Comparison of ENCODE assay signal across 1 cellular context in genomic region chr14:24252289-24253124, GRCh38.
TF ChIP-seq lines count a peak whose summit lies in the region.

No MANE protein-coding gene starts in this region.

TF ChIP-seq in HepG2, 621 proteins besides CTCF, POLR2A, EP300 and RAD21 (continued from another document and continues in another):
- TF ChIP-seq AHDC1 (CRISPR knock-in tag; IDR thresholded peaks at IDR 0.05; ENCODE audit: borderline replicate concordance) (no peak), HOXA5 (CRISPR knock-in tag; IDR thresholded peaks at IDR 0.05) (peak; percentile 77), ZNF343 (CRISPR knock-in tag; IDR thresholded peaks at IDR 0.05) (no peak), ZNF773 (CRISPR knock-in tag; IDR thresholded peaks at IDR 0.05; ENCODE audit: borderline replicate concordance) (no peak), REST (IDR thresholded peaks at IDR 0.05; ENCODE audit: borderline replicate concordance in 1 of 2, low read depth in 1 of 2, low read length in 2 of 2) (no peak; a peak in 1 of 4 replicates), PAF1 (CRISPR knock-in tag; IDR thresholded peaks at IDR 0.05) (no peak), EZH2 (conservative IDR thresholded peaks at IDR 0.05; ENCODE audit: low read depth, low read length) (no peak), ZBTB25 (CRISPR knock-in tag; IDR thresholded peaks at IDR 0.05) (peak; percentile 65; the same call in 1 of the 2 replicates), RNF2 (conservative IDR thresholded peaks at IDR 0.05; ENCODE audit: low read depth) (0 out of 2 replicates have a peak, but pooled peaks have one; percentile 52), RBFOX2 (IDR thresholded peaks at IDR 0.05; ENCODE audit: low read depth, low read length) (no peak), MBNL3 (CRISPR knock-in tag; conservative IDR thresholded peaks at IDR 0.05) (0 out of 2 replicates have a peak, but pooled peaks have one; percentile 27), DRAP1 (CRISPR knock-in tag; IDR thresholded peaks at IDR 0.05) (peak; percentile 48; the same call in 1 of the 2 replicates), U2AF1 (optimal IDR thresholded peaks at IDR 0.05; ENCODE audit: low read depth, low read length) (no peak), TMF1 (CRISPR knock-in tag; IDR thresholded peaks at IDR 0.05; ENCODE audit: low read depth) (peak; percentile 24; the same call in 1 of the 2 replicates), ZNF703 (CRISPR knock-in tag; IDR thresholded peaks at IDR 0.05; ENCODE audit: borderline replicate concordance) (no peak), ONECUT2 (CRISPR knock-in tag; IDR thresholded peaks at IDR 0.05) (no peak), ZNF124 (CRISPR knock-in tag; IDR thresholded peaks at IDR 0.05) (no peak), KDM3A (CRISPR knock-in tag; IDR thresholded peaks at IDR 0.05; ENCODE audit: low read depth) (peak; percentile 65; the same call in 1 of the 2 replicates), ZFP41 (CRISPR knock-in tag; IDR thresholded peaks at IDR 0.05; ENCODE audit: borderline replicate concordance) (0 out of 2 replicates have a peak, but pooled peaks have one; percentile 50), JARID2 (CRISPR knock-in tag; IDR thresholded peaks at IDR 0.05; ENCODE audit: insufficient replicate concordance) (no peak), BRCA1 (CRISPR knock-in tag; IDR thresholded peaks at IDR 0.05) (no peak), ATRX (CRISPR knock-in tag; IDR thresholded peaks at IDR 0.05; ENCODE audit: borderline replicate concordance) (no peak), ZNF598 (CRISPR knock-in tag; IDR thresholded peaks at IDR 0.05; ENCODE audit: borderline replicate concordance) (peak; percentile 70; the same call in 1 of the 2 replicates), AGO2 (optimal IDR thresholded peaks at IDR 0.05; ENCODE audit: low read depth, low read length) (no peak), THAP7 (CRISPR knock-in tag; IDR thresholded peaks at IDR 0.05) (no peak), ZNF550 (CRISPR knock-in tag; IDR thresholded peaks at IDR 0.05; ENCODE audit: borderline replicate concordance) (peak; percentile 96; the same call in 1 of the 2 replicates), TFAP4 (IDR thresholded peaks at IDR 0.05; ENCODE audit: borderline replicate concordance, low read depth) (no peak), NFE2L2 (IDR thresholded peaks at IDR 0.05; ENCODE audit: low read length) (no peak), ZNF460 (CRISPR knock-in tag; IDR thresholded peaks at IDR 0.05; ENCODE audit: borderline replicate concordance) (no peak), SALL2 (CRISPR knock-in tag; IDR thresholded peaks at IDR 0.05) (no peak), SMARCE1 (IDR thresholded peaks at IDR 0.05; ENCODE audit: borderline replicate concordance) (no peak; the same call in 1 of the 2 replicates), ZNF883 (CRISPR knock-in tag; IDR thresholded peaks at IDR 0.05; ENCODE audit: not compliant biosample characterization) (peak; percentile 17), HNRNPL (IDR thresholded peaks at IDR 0.05; ENCODE audit: low read depth, low read length) (no peak), SUZ12 (IDR thresholded peaks at IDR 0.05; ENCODE audit: low read depth, low read length) (no peak), E2F1 (CRISPR knock-in tag; IDR thresholded peaks at IDR 0.05) (no peak), ZNF10 (CRISPR knock-in tag; IDR thresholded peaks at IDR 0.05; ENCODE audit: borderline replicate concordance, low read depth) (no peak), PHF21A (CRISPR knock-in tag; IDR thresholded peaks at IDR 0.05) (no peak), HIVEP1 (CRISPR knock-in tag; IDR thresholded peaks at IDR 0.05) (peak; percentile 85), ZNF362 (CRISPR knock-in tag; IDR thresholded peaks at IDR 0.05; ENCODE audit: borderline replicate concordance) (peak; percentile 10; the same call in 1 of the 2 replicates), SNAPC4 (CRISPR knock-in tag; IDR thresholded peaks at IDR 0.05) (no peak), MEIS2 (CRISPR knock-in tag; IDR thresholded peaks at IDR 0.05) (peak; percentile 71), ZC3H4 (CRISPR knock-in tag; IDR thresholded peaks at IDR 0.05; ENCODE audit: borderline replicate concordance) (no peak), ZNF160 (CRISPR knock-in tag; IDR thresholded peaks at IDR 0.05) (no peak), ZNF331 (CRISPR knock-in tag; IDR thresholded peaks at IDR 0.05) (no peak), ZNF558 (CRISPR knock-in tag; IDR thresholded peaks at IDR 0.05; ENCODE audit: borderline replicate concordance) (no peak)
